9 cellular contexts compared by ENCODE assay signal in genomic region chr2:128347701-128348504, GRCh38.
A peak's percentile ranks its signal among the peaks of the same experiment; 100 is the strongest.
DNase-seq lines count a peak whose midpoint lies in the region; ATAC-seq, FAIRE-seq and TF ChIP-seq lines count a peak whose summit lies in the region.
"Had no signal": no experiment of that assay in that cellular context is flagged by ENCODE, and none has a peak within 500 bp of the region (broad histone marks: within the 10 kb centered on the region; RNA-seq: fewer than 3 reads in every experiment).

No MANE protein-coding gene starts in this region.

- peak overlapping the region in 2 of 5 donors; percentile 32 to 51 for H3K9ac ChIP-seq in subcutaneous abdominal adipose tissue (ENCODE audit: low read length in 5 of 5)

- no peaks in the 10 kb centered on the region for H3K27me3 ChIP-seq in subcutaneous abdominal adipose tissue (ENCODE audit: control insufficient read depth in 5 of 5, insufficient read depth in 4 of 5, low read length in 5 of 5)

- FAIRE-seq in HTR-8/SVneo (lab: Jason Lieb, UNC) = peak; percentile 76

- TF ChIP-seq POLR2A in GM18505 (IDR thresholded peaks at IDR 0.05; ENCODE audit: borderline replicate concordance, extremely low read depth, insufficient read depth, insufficient read length) = no peak

- no peaks in the 10 kb centered on the region for H3K36me3 ChIP-seq in subcutaneous abdominal adipose tissue (ENCODE audit: control insufficient read depth in 5 of 5, insufficient read depth in 5 of 5, low read length in 5 of 5)

- DNase-seq in HTR-8/SVneo (ENCODE audit: insufficient read length, low spot score) = peak; percentile 76
- DNase-seq in cardiac fibroblast (ENCODE audit: low read depth in 2 of 2) = peak; percentile 49 to 95
- peak; percentile 83 for DNase-seq in kidney glomerular epithelial cell (lab: John Stamatoyannopoulos, UW)
- no peak for DNase-seq in iPS-NIHi7 (ENCODE audit: extremely low spot score)
- DNase-seq in CD1c-positive myeloid dendritic cell (ENCODE audit: extremely low spot score) = no peak
- DNase-seq: NCI-H774 had no signal

- ATAC-seq in HG03095 (IDR thresholded peaks at IDR 0.05; ENCODE audit: unreplicated experiment) (no peak), GM18505 (IDR thresholded peaks at IDR 0.05; ENCODE audit: unreplicated experiment) (no peak)

- no peak overlapping the region for H3K4me3 ChIP-seq in cardiac fibroblast (replicated peaks in 1 of 2; ENCODE audit: low read depth in 2 of 2, low read length in 2 of 2)
- peak overlapping the region in 2 of 5 donors; percentile 2 to 41 for H3K4me3 ChIP-seq in subcutaneous abdominal adipose tissue (ENCODE audit: low read depth in 1 of 5, low read length in 5 of 5)

- peak overlapping the region; percentile 1 for H3K27ac ChIP-seq in subcutaneous abdominal adipose tissue (ENCODE audit: low read depth, low read length)

- peaks cover 0 to 14% (median 6%) of the 10 kb centered on the region in 5 donors for H3K9me3 ChIP-seq in subcutaneous abdominal adipose tissue (ENCODE audit: control insufficient read depth in 5 of 5, low read length in 5 of 5)

- H3K4me1 ChIP-seq in subcutaneous abdominal adipose tissue (ENCODE audit: control insufficient read depth in 5 of 5, insufficient read depth in 5 of 5, low read length in 5 of 5) = peaks cover 4 to 17% (median 15%) of the 10 kb centered on the region in 5 donors

- no peak for TF ChIP-seq CTCF in cardiac fibroblast (IDR thresholded peaks at IDR 0.05; ENCODE audit: low read depth, low read length)

Comparison
In these comparisons a context has a peak if more than half of its experiments do, and no peak if none do; other contexts are left out.
1. DNase-seq: peak in HTR-8/SVneo (single experiment), cardiac fibroblast (2 of 2) and kidney glomerular epithelial cell (single experiment); none in iPS-NIHi7 (single experiment) and CD1c-positive myeloid dendritic cell (single experiment).